In the genomic region with DNA sequence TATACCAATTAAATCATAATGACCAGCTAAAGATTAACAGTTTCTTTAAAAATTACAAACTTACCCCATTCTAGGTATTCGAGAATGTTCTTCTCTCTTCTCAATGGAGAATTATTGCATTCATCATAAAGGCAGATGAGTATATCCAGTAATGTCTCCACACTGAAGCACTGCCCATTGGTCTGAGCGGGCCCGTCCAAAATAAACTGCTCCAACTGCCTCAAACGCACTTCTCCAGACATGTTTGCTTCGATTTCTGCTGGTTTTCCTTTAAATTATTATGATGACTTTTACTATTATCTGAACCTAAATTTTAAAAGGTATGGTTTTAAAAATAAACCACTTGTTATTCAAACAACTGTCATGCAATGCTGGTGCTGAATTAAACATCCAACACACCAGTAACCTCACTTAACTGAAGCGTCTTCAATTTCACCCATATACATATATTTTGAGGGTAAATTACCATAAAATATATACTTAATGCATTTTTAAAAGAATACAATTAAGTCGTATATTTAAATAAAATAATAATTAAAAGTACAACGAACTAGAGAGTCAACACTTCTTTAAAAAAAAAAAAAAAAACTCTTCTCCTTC, we compare ENCODE assay signal across 8 cellular contexts. TPM values are rescaled to one million over a fixed set of nuclear protein-coding genes. Genes with fewer than 3 reads are reported as not detected.
DNase-seq lines count a peak whose midpoint lies in the region; ATAC-seq and TF ChIP-seq lines count a peak whose summit lies in the region.

No MANE protein-coding gene starts in this region.

- TF ChIP-seq CTCF in AG10803 (conservative IDR thresholded peaks at IDR 0.05; ENCODE audit: low read length) (no peak), HFF-Myc (IDR thresholded peaks at IDR 0.05; ENCODE audit: low read depth, low read length, missing control alignments) (no peak)

- peaks cover 13 to 33% (median 18%) of the 10 kb centered on the region in 3 donors for H3K27me3 Mint-ChIP-seq in immature natural killer cell (ENCODE audit: low read depth in 3 of 3)
- H3K27me3 Mint-ChIP-seq in stimulated activated naive B cell treated with anti-CD40 and anti-IgM and Interleukin-4, amounts not matched to agents 10 μg/mL and 1 μg/mL and 100 μg/mL, for 72 hours, result peaks cover 34 to 56% of the 10 kb centered on the region in 2 donors

- peaks cover 8 to 10% of the 10 kb centered on the region in 2 donors for H3K4me1 Mint-ChIP-seq in immature natural killer cell
- H3K4me1 Mint-ChIP-seq in stimulated activated naive B cell treated with anti-CD40 and anti-IgM and Interleukin-4, amounts not matched to agents 10 μg/mL and 1 μg/mL and 100 μg/mL, for 72 hours, result peaks cover 2 to 7% of the 10 kb centered on the region in 2 donors

- H3K36me3 Mint-ChIP-seq in immature natural killer cell, result no peaks in the 10 kb centered on the region
- H3K36me3 Mint-ChIP-seq in stimulated activated naive B cell treated with anti-CD40 and anti-IgM and Interleukin-4, amounts not matched to agents 10 μg/mL and 1 μg/mL and 100 μg/mL, for 72 hours, result no peaks in the 10 kb centered on the region

- peak overlapping the region; percentile 50 to 69 (median 67) for H3K4me3 Mint-ChIP-seq in immature natural killer cell
- H3K4me3 Mint-ChIP-seq in stimulated activated naive B cell treated with anti-CD40 and anti-IgM and Interleukin-4, amounts not matched to agents 10 μg/mL and 1 μg/mL and 100 μg/mL, for 72 hours, result peak overlapping the region; percentile 75 to 86

- peak overlapping the region; percentile 78 for H3K4me3 ChIP-seq in AG10803 (ENCODE audit: low read length)
- H3K4me3 ChIP-seq in HFF-Myc (replicated peaks; ENCODE audit: low read depth, low read length), result peak overlapping the region; percentile 84
- peak overlapping the region; percentile 97 for H3K4me3 ChIP-seq in adipocyte (ENCODE audit: low read length)

- H3K27me3 ChIP-seq in adipocyte (replicated peaks; ENCODE audit: control insufficient read depth, insufficient read depth, low read length), result no peaks in the 10 kb centered on the region

- H3K36me3 ChIP-seq in adipocyte (ENCODE audit: control insufficient read depth, insufficient read depth, low read length, severe bottlenecking), result no peaks in the 10 kb centered on the region

- peak; percentile 16 for DNase-seq in AG10803 (ENCODE audit: low read depth)
- DNase-seq in HFF-Myc (ENCODE audit: extremely low read depth, low read depth), result no peak
- DNase-seq in adipocyte (ENCODE audit: low read depth), result peak; percentile 54
- no peak for DNase-seq in immature natural killer cell
- no peak for DNase-seq in stimulated activated naive B cell treated with anti-CD40 and anti-IgM and Interleukin-4, amounts not matched to agents 10 μg/mL and 1 μg/mL and 100 μg/mL, for 72 hours
- DNase-seq in NAMALWA (ENCODE audit: low spot score), result no peak

- no peak for ATAC-seq in stimulated activated naive B cell treated with anti-CD40 and anti-IgM and Interleukin-4, amounts not matched to agents 10 μg/mL and 1 μg/mL and 100 μg/mL, for 72 hours (replicated peaks)
- no peak for ATAC-seq in GM18502 (IDR thresholded peaks at IDR 0.05; ENCODE audit: poor library complexity, unreplicated experiment)
- ATAC-seq in HG03378 (IDR thresholded peaks at IDR 0.05; ENCODE audit: unreplicated experiment), result no peak

- no peak overlapping the region for H3K27ac Mint-ChIP-seq in immature natural killer cell
- H3K27ac Mint-ChIP-seq in stimulated activated naive B cell treated with anti-CD40 and anti-IgM and Interleukin-4, amounts not matched to agents 10 μg/mL and 1 μg/mL and 100 μg/mL, for 72 hours, result no peak overlapping the region

- H3K4me1 ChIP-seq in adipocyte (ENCODE audit: control insufficient read depth, insufficient read depth, low read length), result peaks cover 12% of the 10 kb centered on the region

- peak overlapping the region; percentile 95 for H3K9ac ChIP-seq in adipocyte (ENCODE audit: low read length)

- H3K9me3 ChIP-seq in adipocyte (ENCODE audit: control insufficient read depth, low read length), result no peaks in the 10 kb centered on the region

- peaks cover 0 to 4% (median 0%) of the 10 kb centered on the region in 6 donors for H3K9me3 Mint-ChIP-seq in immature natural killer cell
- H3K9me3 Mint-ChIP-seq in stimulated activated naive B cell treated with anti-CD40 and anti-IgM and Interleukin-4, amounts not matched to agents 10 μg/mL and 1 μg/mL and 100 μg/mL, for 72 hours, result no peaks in the 10 kb centered on the region

RNA-seq across cellular contexts. Expression of a gene that starts 1.3 kb away (rescaled TPM):
- under 1 TPM in 2 of 3 donors, not detected in 1; 0.13 to 0.67 TPM for polyA plus RNA-seq in immature natural killer cell

Comparison
In these comparisons a context has a peak if more than half of its experiments do, and no peak if none do; other contexts are left out.
1. DNase-seq: peak in AG10803 (single experiment) and adipocyte (single experiment); none in HFF-Myc (single experiment), immature natural killer cell (0 of 3), stimulated activated naive B cell treated with anti-CD40 and anti-IgM and Interleukin-4, amounts not matched to agents 10 μg/mL and 1 μg/mL and 100 μg/mL, for 72 hours (single experiment) and NAMALWA (single experiment).
2. Peak in every context shown above with its lines, with median percentiles within 50 percentile points of each other: H3K4me3 ChIP-seq.